20 cellular contexts compared by ENCODE assay signal in genomic region chr4:156762851-156763250, GRCh38.
A peak's percentile ranks its signal among the peaks of the same experiment; 100 is the strongest.
DNase-seq lines count a peak whose midpoint lies in the region; ATAC-seq and TF ChIP-seq lines count a peak whose summit lies in the region.
"Had no signal": no experiment of that assay in that cellular context is flagged by ENCODE, and none has a peak within 500 bp of the region (broad histone marks: within the 10 kb centered on the region; RNA-seq: fewer than 3 reads in every experiment).

No MANE protein-coding gene starts in this region.

- H3K9me3 ChIP-seq in adrenal gland (replicated peaks in 1 of 3) (peaks cover 0 to 12% (median 0%) of the 10 kb centered on the region in 3 donors), psoas muscle (no peaks in the 10 kb centered on the region)
- H3K9me3 ChIP-seq: left ventricle myocardium inferior had no signal

- peaks cover 7% of the 10 kb centered on the region for H3K9me3 Mint-ChIP-seq in activated naive CD8-positive, alpha-beta T cell treated with anti-CD3 and anti-CD28 coated beads, Interleukin-2, amount 50 U/mL, for 24 hours

- no peaks in the 10 kb centered on the region for H3K27me3 Mint-ChIP-seq in activated naive CD8-positive, alpha-beta T cell treated with anti-CD3 and anti-CD28 coated beads, Interleukin-2, amount 50 U/mL, for 24 hours
- H3K27me3 Mint-ChIP-seq: activated T-cell treated with anti-CD3 and anti-CD28 coated beads, Interleukin-2, amount 50 U/mL, for 24 hours; B cell; stimulated activated naive CD8-positive, alpha-beta T cell treated with anti-CD3 and anti-CD28 coated beads, Interleukin-15, Interleukin-2, amounts not matched to agents 100 ng/mL and 50 ng/mL, for 24 hours had no signal

- H3K4me1 ChIP-seq in adrenal gland (replicated peaks in 1 of 2) (peaks cover 27 to 36% of the 10 kb centered on the region in 2 donors), psoas muscle (peaks cover 16% of the 10 kb centered on the region)

- H3K27me3 ChIP-seq in adrenal gland (no peaks in the 10 kb centered on the region), psoas muscle (ENCODE audit: insufficient read depth in 3 of 3, low read length in 2 of 3) (no peaks in the 10 kb centered on the region)

- H3K4me1 Mint-ChIP-seq in activated naive CD8-positive, alpha-beta T cell treated with anti-CD3 and anti-CD28 coated beads, Interleukin-2, amount 50 U/mL, for 24 hours: no peaks in the 10 kb centered on the region
- H3K4me1 Mint-ChIP-seq: B cell had no signal

- H3K27ac ChIP-seq in adrenal gland: peak overlapping the region in 1 of 5 donors; percentile 13
- H3K27ac ChIP-seq in psoas muscle: no peak overlapping the region
- H3K27ac ChIP-seq in RWPE1: no peak overlapping the region
- H3K27ac ChIP-seq: left ventricle myocardium inferior, VCaP had no signal

- no peak for TF ChIP-seq POLR2A in adrenal gland (IDR thresholded peaks at IDR 0.05)

- 35 to 55% (median 43%) methylated on average over 8 of the region's 8 CpGs for WGBS in adrenal gland, 4 donors
- WGBS in psoas muscle, 3 donors: 55 to 69% (median 62%) methylated on average over 8 of the region's 8 CpGs

- CTCF ChIA-PET in HEK293T (lab: Yijun Ruan, JAX): interaction anchor here (0.8 kb wide), 1 partner anchor 1904 kb away, joined by 3 read pairs; no protein-coding TSS in a partner anchor
- CTCF ChIA-PET in RWPE1 (lab: Yijun Ruan, JAX): no interaction called here

- no peak overlapping the region for H3K4me3 ChIP-seq in adrenal gland
- no peak overlapping the region for H3K4me3 ChIP-seq in psoas muscle
- H3K4me3 ChIP-seq: K562, left ventricle myocardium inferior had no signal

- intact Hi-C loops in adrenal gland (cut with DNase I) (no loop called here), psoas muscle (cut with DNase I) (no loop called here)

- no peak overlapping the region for H3K27ac Mint-ChIP-seq in activated naive CD8-positive, alpha-beta T cell treated with anti-CD3 and anti-CD28 coated beads, Interleukin-2, amount 50 U/mL, for 24 hours
- H3K27ac Mint-ChIP-seq: activated T-cell treated with anti-CD3 and anti-CD28 coated beads, Interleukin-2, amount 50 U/mL, for 24 hours; B cell; CD8-positive, alpha-beta T cell; stimulated activated naive CD8-positive, alpha-beta T cell treated with anti-CD3 and anti-CD28 coated beads, Interleukin-15, Interleukin-2, amounts not matched to agents 100 ng/mL and 50 ng/mL, for 24 hours had no signal

- H3K4me3 Mint-ChIP-seq in activated naive CD8-positive, alpha-beta T cell treated with anti-CD3 and anti-CD28 coated beads, Interleukin-2, amount 50 U/mL, for 24 hours: no peak overlapping the region
- H3K4me3 Mint-ChIP-seq: activated T-cell treated with anti-CD3 and anti-CD28 coated beads, Interleukin-2, amount 50 U/mL, for 24 hours; B cell; CD8-positive, alpha-beta T cell; stimulated activated naive CD8-positive, alpha-beta T cell treated with anti-CD3 and anti-CD28 coated beads, Interleukin-15, Interleukin-2, amounts not matched to agents 100 ng/mL and 50 ng/mL, for 24 hours had no signal

- H3K36me3 Mint-ChIP-seq in activated naive CD8-positive, alpha-beta T cell treated with anti-CD3 and anti-CD28 coated beads, Interleukin-2, amount 50 U/mL, for 24 hours (ENCODE audit: low read depth): no peaks in the 10 kb centered on the region
- H3K36me3 Mint-ChIP-seq: CD8-positive, alpha-beta T cell had no signal

- no peaks in the 10 kb centered on the region for H3K36me3 ChIP-seq in adrenal gland (replicated peaks in 1 of 2)
- no peaks in the 10 kb centered on the region for H3K36me3 ChIP-seq in psoas muscle (ENCODE audit: insufficient read depth in 1 of 2, low read depth in 1 of 2)
- H3K36me3 ChIP-seq: left ventricle myocardium inferior had no signal

- ATAC-seq in psoas muscle: peak in 3 of 4 donors; percentile 27 to 53 (median 50)
- ATAC-seq in activated naive CD8-positive, alpha-beta T cell treated with anti-CD3 and anti-CD28 coated beads, Interleukin-2, amount 50 U/mL, for 24 hours: no peak
- ATAC-seq: CD8-positive, alpha-beta T cell; K562 had no signal

- POLR2A ChIA-PET in HEK293T (lab: Yijun Ruan, JAX): no interaction called here
- POLR2A ChIA-PET in RWPE1 (lab: Yijun Ruan, JAX; ENCODE audit: low non-redundant PET): no interaction called here

- TF ChIP-seq CTCF in adrenal gland (IDR thresholded peaks at IDR 0.05) (no peak), psoas muscle (IDR thresholded peaks at IDR 0.05) (no peak), RWPE1 (conservative IDR thresholded peaks at IDR 0.05; ENCODE audit: low read depth) (no peak)

- DNase-seq in NCI-H187 treated with DMSO at 0.1 percent for 48 hours (lab: John Stamatoyannopoulos, UW): peak; percentile 2
- no peak for DNase-seq in NCI-H187 (lab: John Stamatoyannopoulos, UW)
- peak; percentile 10 for DNase-seq in HEK293T (ENCODE audit: extremely low spot score)
- peak in 6 of 7 donors; percentile 30 to 63 (median 51) for DNase-seq in adrenal gland
- no peak for DNase-seq in psoas muscle
- DNase-seq in activated effector memory CD4-positive, alpha-beta T cell treated with anti-CD3 and anti-CD28 coated beads, Interleukin-2, amount 50 U/mL, for 16 hours: no peak
- DNase-seq in activated naive CD8-positive, alpha-beta T cell treated with anti-CD3 and anti-CD28 coated beads, Interleukin-2, amount 50 U/mL, for 24 hours: no peak
- DNase-seq in RWPE1 (ENCODE audit: low spot score): no peak
- DNase-seq: activated CD4-positive, alpha-beta T cell treated with anti-CD3 and anti-CD28 coated beads for 48 hours; activated T-cell treated with anti-CD3 and anti-CD28 coated beads, Interleukin-2, amount 50 U/mL, for 24 hours; CD8-positive, alpha-beta T cell; left ventricle myocardium inferior; NCI-H345; SHP77; small intestine; T-helper 9 cell had no signal

TF ChIP-seq in HEK293T, 16 proteins besides CTCF, POLR2A, EP300 and RAD21:
- TF ChIP-seq PKNOX1 (IDR thresholded peaks at IDR 0.05) (no peak), FOXK2 (IDR thresholded peaks at IDR 0.05) (no peak), ZNF384 (IDR thresholded peaks at IDR 0.05) (no peak), NFRKB (IDR thresholded peaks at IDR 0.05) (no peak), FOXM1 (IDR thresholded peaks at IDR 0.05; ENCODE audit: borderline replicate concordance) (no peak), HDGF (IDR thresholded peaks at IDR 0.05; ENCODE audit: borderline replicate concordance) (no peak), CTBP1 (IDR thresholded peaks at IDR 0.05; ENCODE audit: borderline replicate concordance) (no peak), BHLHE40 (IDR thresholded peaks at IDR 0.05; ENCODE audit: borderline replicate concordance) (no peak), L3MBTL2 (conservative IDR thresholded peaks at IDR 0.05) (no peak), SP1 (IDR thresholded peaks at IDR 0.05) (no peak), LEF1 (IDR thresholded peaks at IDR 0.05; ENCODE audit: borderline replicate concordance) (no peak), FOXA1 (IDR thresholded peaks at IDR 0.05) (no peak), ARNT (IDR thresholded peaks at IDR 0.05) (no peak)

Comparison
In these comparisons a context has a peak if more than half of its experiments do, and no peak if none do; other contexts are left out.
1. DNase-seq: peak in NCI-H187 treated with DMSO at 0.1 percent for 48 hours (single experiment), HEK293T (single experiment) and adrenal gland (6 of 7); none in NCI-H187 (0 of 2), psoas muscle (0 of 2), activated effector memory CD4-positive, alpha-beta T cell treated with anti-CD3 and anti-CD28 coated beads, Interleukin-2, amount 50 U/mL, for 16 hours (single experiment), activated naive CD8-positive, alpha-beta T cell treated with anti-CD3 and anti-CD28 coated beads, Interleukin-2, amount 50 U/mL, for 24 hours (single experiment) and RWPE1 (single experiment).